32 cellular contexts compared by ENCODE assay signal in genomic region chr5:87887247-87887646, GRCh38.
"Had no signal": no experiment of that assay in that cellular context is flagged by ENCODE, and none has a peak within 500 bp of the region (broad histone marks: within the 10 kb centered on the region; RNA-seq: fewer than 3 reads in every experiment).

No MANE protein-coding gene starts in this region.

- H3K4me3 ChIP-seq: MG63 had no signal

- H3K36me3 ChIP-seq: MG63 had no signal

- H3K9me3 ChIP-seq: MG63 had no signal

- H3K27ac ChIP-seq: KMS-11 had no signal

- H3K4me2 ChIP-seq: KMS-11 had no signal

- H3K9ac ChIP-seq: KMS-11 had no signal

- DNase-seq: Karpas-422, Kasumi-1, KG1, MG63, MM.1S, MV-4-11, NCI-H1048, NCI-H1092, NCI-H1092 treated with DMSO at 0.1 percent for 48 hours, NCI-H1105, NCI-H1105 treated with DMSO at 0.1 percent for 48 hours, NCI-H1417, NCI-H1417 treated with DMSO at 0.1 percent for 48 hours, NCI-H1436, NCI-H1436 treated with DMSO at 0.1 percent for 48 hours, NCI-H146, NCI-H1694, NCI-H1694 treated with DMSO at 0.1 percent for 48 hours, NCI-H187, NCI-H187 treated with DMSO at 0.1 percent for 48 hours, NCI-H1930, NCI-H2029, NCI-H2029 treated with DMSO at 0.1 percent for 48 hours, NCI-H2081, NCI-H2081 treated with DMSO at 0.1 percent for 48 hours, NCI-H2171, NCI-H2227 treated with DMSO at 0.1 percent for 48 hours, NCI-H226, NCI-H345, NCI-H510A, NCI-H510A treated with DMSO at 0.1 percent for 48 hours had no signal
